ENCODE assay signal across 31 cellular contexts in genomic region chr6:148128014-148128730, GRCh38.
A peak's percentile ranks its signal among the peaks of the same experiment; 100 is the strongest.
DNase-seq lines count a peak whose midpoint lies in the region; ATAC-seq, FAIRE-seq and TF ChIP-seq lines count a peak whose summit lies in the region.
"Had no signal": no experiment of that assay in that cellular context is flagged by ENCODE, and none has a peak within 500 bp of the region (broad histone marks: within the 10 kb centered on the region; RNA-seq: fewer than 3 reads in every experiment).

No MANE protein-coding gene starts in this region.

- DNase-seq in M059J (ENCODE audit: low read depth): peak; percentile 19
- DNase-seq in choroid plexus epithelial cell (ENCODE audit: low read depth): peak; percentile 19
- DNase-seq in HepG2 (ENCODE audit: low spot score): no peak
- DNase-seq in cortex of kidney (lab: John Stamatoyannopoulos, UW): no peak
- DNase-seq in effector CD4-positive, alpha-beta T cell: no peak
- DNase-seq in amniotic stem cell (lab: John Stamatoyannopoulos, UW): no peak
- DNase-seq: ACHN; activated CD4-positive, alpha-beta memory T cell treated with anti-CD3 and anti-CD28 coated beads for 36 hours; activated CD8-positive, alpha-beta memory T cell treated with anti-CD3 and anti-CD28 coated beads, Interleukin-2, amount 50 U/mL, for 48 hours; caudate nucleus; heart right ventricle; left cardiac atrium; NCI-H1694 treated with DMSO at 0.1 percent for 48 hours; NCI-H526 treated with DMSO at 0.1 percent for 48 hours; stimulated activated CD4-positive, alpha-beta T cell treated with anti-CD3 and anti-CD28 coated beads, Interleukin-1b, Interleukin-23, amount 100 ng/mL, for 48 hours; stimulated activated CD8-positive, alpha-beta memory T cell treated with anti-CD3 and anti-CD28 coated beads, Interleukin-4, amount 100 ng/mL, for 48 hours; stimulated activated naive CD8-positive, alpha-beta T cell treated with anti-CD3 and anti-CD28 coated beads, Interleukin-15, amount 100 ng/mL, for 72 hours; T-cell; tibial artery had no signal

- H3K4me2 ChIP-seq in BLaER1 (peak overlapping the region; percentile 18; the same call in 1 of the 2 replicates), HepG2 (ENCODE audit: low read depth, low read length) (no peak overlapping the region)
- H3K4me2 ChIP-seq: KMS-11, smooth muscle cell had no signal

- no peak for FAIRE-seq in HepG2 (lab: Jason Lieb, UNC)
- FAIRE-seq: GM12891, RCC 7860, TTC549 had no signal

- intact Hi-C loops in HepG2 (cut with micrococcal nuclease; ENCODE audit: unreplicated experiment): no loop called here

- no peak for TF ChIP-seq POLR2A in HepG2 (IDR thresholded peaks at IDR 0.05; ENCODE audit: insufficient read depth in 1 of 2, low read depth in 2 of 2, low read length in 2 of 2)

- no TSS peak for BruUV-seq in HepG2 (replicated peaks; lab: Mats Ljungman, UMichigan)

- no peak overlapping the region for H3K9ac ChIP-seq in BLaER1
- no peak overlapping the region for H3K9ac ChIP-seq in HepG2 (ENCODE audit: insufficient read depth, low read depth, low read length)
- H3K9ac ChIP-seq: KMS-11, parathyroid adenoma had no signal

- H3K27ac ChIP-seq in BLaER1 (no peak overlapping the region), HepG2 (ENCODE audit: extremely low read length, insufficient read depth, low read length) (no peak overlapping the region)
- H3K27ac ChIP-seq: ascending aorta, C4-2B, heart right ventricle, KMS-11, parathyroid adenoma, SJSA1, tibial artery had no signal

- H3K36me3 ChIP-seq in BLaER1 (no peaks in the 10 kb centered on the region), HepG2 (replicated peaks in 1 of 2; ENCODE audit: control insufficient read depth in 1 of 2, insufficient read depth in 2 of 2, low read length in 2 of 2) (no peaks in the 10 kb centered on the region)
- H3K36me3 ChIP-seq: ascending aorta, heart right ventricle, SJSA1, tibial artery had no signal

- H2AFZ ChIP-seq in HepG2 (ENCODE audit: low read length): no peak overlapping the region
- H2AFZ ChIP-seq: parathyroid adenoma had no signal

- CTCF ChIA-PET in HepG2 (lab: Yijun Ruan, JAX; ENCODE audit: low intra/inter-chr PET ratio, low total read pairs): no interaction called here

- ATAC-seq in HepG2: no peak
- ATAC-seq: activated CD4-positive, CD25-positive, alpha-beta regulatory T cell treated with anti-CD3 and anti-CD28 coated beads, Interleukin-2, amount 50 U/mL, for 24 hours; activated T-helper 17 cell treated with anti-CD3 and anti-CD28 coated beads, Interleukin-2, amount 50 U/mL, for 72 hours; heart right ventricle; stimulated activated naive CD8-positive, alpha-beta T cell treated with anti-CD3 and anti-CD28 coated beads, Interleukin-15, amount 100 ng/mL, for 72 hours; T-cell had no signal

- POLR2A ChIA-PET in HepG2 (lab: Yijun Ruan, JAX): no interaction called here

- TF ChIP-seq RAD21 in HepG2 (CRISPR knock-in tag; IDR thresholded peaks at IDR 0.05): no peak

- H4K20me1 ChIP-seq in BLaER1: no peaks in the 10 kb centered on the region
- H4K20me1 ChIP-seq in HepG2 (ENCODE audit: insufficient read depth, low read length): no peaks in the 10 kb centered on the region

- TF ChIP-seq EP300 in HepG2 (IDR thresholded peaks at IDR 0.05; ENCODE audit: low read depth in 2 of 2, low read length in 2 of 2) (no peak), HepG2 (CRISPR knock-in tag; IDR thresholded peaks at IDR 0.05; ENCODE audit: borderline replicate concordance) (no peak)

- H3K4me1 ChIP-seq in BLaER1: peaks cover 11% of the 10 kb centered on the region
- H3K4me1 ChIP-seq in HepG2 (ENCODE audit: insufficient read depth, low read length): no peaks in the 10 kb centered on the region
- H3K4me1 ChIP-seq: heart right ventricle, parathyroid adenoma had no signal

- TF ChIP-seq CTCF in choroid plexus epithelial cell (conservative IDR thresholded peaks at IDR 0.05; ENCODE audit: low read depth, low read length) (no peak), HepG2 (CRISPR knock-in tag; IDR thresholded peaks at IDR 0.05) (no peak)

- no peaks in the 10 kb centered on the region for H3K79me2 ChIP-seq in HepG2 (ENCODE audit: insufficient read depth, low read length)
- H3K79me2 ChIP-seq: parathyroid adenoma had no signal

- H3K4me3 ChIP-seq in BLaER1: no peak overlapping the region
- no peak overlapping the region for H3K4me3 ChIP-seq in choroid plexus epithelial cell (ENCODE audit: low read depth, low read length)
- no peak overlapping the region for H3K4me3 ChIP-seq in HepG2 (replicated peaks in 1 of 3; ENCODE audit: insufficient read depth in 1 of 3, low read depth in 2 of 3, low read length in 3 of 3)
- H3K4me3 ChIP-seq: ascending aorta, heart right ventricle, SJSA1, smooth muscle cell, tibial artery had no signal

- H3K27me3 ChIP-seq in BLaER1 (no peaks in the 10 kb centered on the region), HepG2 (ENCODE audit: control insufficient read depth in 1 of 2, insufficient read depth in 2 of 2, low read length in 2 of 2) (no peaks in the 10 kb centered on the region)
- H3K27me3 ChIP-seq: ascending aorta, SJSA1, tibial artery had no signal

- in situ Hi-C loops in HepG2 (cut with HindIII; ENCODE audit: extremely low pct_ligation_motif_present, low pct_unique_long_range_greater_than_20kb): no loop called here

- H3K9me3 ChIP-seq in BLaER1 (no peaks in the 10 kb centered on the region), HepG2 (ENCODE audit: low read length) (no peaks in the 10 kb centered on the region)
- H3K9me3 ChIP-seq: ascending aorta, SJSA1, tibial artery had no signal

- WGBS in HepG2 (ENCODE audit: low lambda C conversion rate): 48% methylated on average over 6 of the region's 6 CpGs

TF ChIP-seq in HepG2, 621 proteins besides CTCF, POLR2A, EP300 and RAD21 (continues in another document):
- TF ChIP-seq KIAA2018 (CRISPR knock-in tag; IDR thresholded peaks at IDR 0.05; ENCODE audit: borderline replicate concordance): no peak
- TF ChIP-seq ZNF782 (CRISPR knock-in tag; IDR thresholded peaks at IDR 0.05; ENCODE audit: borderline replicate concordance): no peak
- TF ChIP-seq ATF4 (CRISPR knock-in tag; IDR thresholded peaks at IDR 0.05): peak in 1 of 2 experiments; percentile 68; a peak in 2 of 4 replicates
- no peak for TF ChIP-seq SMAD9 (CRISPR knock-in tag; IDR thresholded peaks at IDR 0.05)

Comparison
In these comparisons a context has a peak if more than half of its experiments do, and no peak if none do; other contexts are left out.
1. DNase-seq: peak in M059J (single experiment) and choroid plexus epithelial cell (single experiment); none in HepG2 (single experiment), cortex of kidney (single experiment), effector CD4-positive, alpha-beta T cell (single experiment) and amniotic stem cell (single experiment).